9 cellular contexts compared by ENCODE assay signal in genomic region chr4:184506527-184507121, GRCh38. TPM values are rescaled to one million over a fixed set of nuclear protein-coding genes. Genes with fewer than 3 reads are reported as not detected.
DNase-seq lines count a peak whose midpoint lies in the region; ATAC-seq and TF ChIP-seq lines count a peak whose summit lies in the region.
"Had no signal": no experiment of that assay in that cellular context is flagged by ENCODE, and none has a peak within 500 bp of the region (broad histone marks: within the 10 kb centered on the region; RNA-seq: fewer than 3 reads in every experiment).

No MANE protein-coding gene starts in this region.

- TF ChIP-seq CTCF in transverse colon (IDR thresholded peaks at IDR 0.05): peak in 2 of 5 experiments; percentile 18 to 21
- TF ChIP-seq CTCF in Calu3 (IDR thresholded peaks at IDR 0.05; ENCODE audit: unreplicated experiment): no peak

- H3K27me3 Mint-ChIP-seq in T-helper 17 cell (no peaks in the 10 kb centered on the region), Calu3 (ENCODE audit: unreplicated experiment) (no peaks in the 10 kb centered on the region)

- no peak for TF ChIP-seq EP300 in transverse colon (IDR thresholded peaks at IDR 0.05; ENCODE audit: low read depth)

- H3K9me3 Mint-ChIP-seq in Calu3 (ENCODE audit: low read depth, unreplicated experiment): no peaks in the 10 kb centered on the region

- intact Hi-C loops in head of caudate nucleus (cut with DNase I): no loop called here
- intact Hi-C loops in transverse colon (cut with DNase I; ENCODE audit: low total_unique reads): no loop called here
- intact Hi-C loops in Calu3 (cut with micrococcal nuclease; ENCODE audit: unreplicated experiment): no loop called here

- in situ Hi-C loops in transverse colon (cut with MboI; ENCODE audit: low pct_ligation_motif_present in 1 of 4, low pct_unique_long_range_greater_than_20kb in 1 of 4, low sequenced_read_pairs in 3 of 4): no loop called here

- H3K27ac Mint-ChIP-seq in T-helper 17 cell: no peak overlapping the region
- no peak overlapping the region for H3K27ac Mint-ChIP-seq in Calu3 (ENCODE audit: unreplicated experiment)

- H3K4me3 ChIP-seq in transverse colon: no peak overlapping the region

- H3K4me1 Mint-ChIP-seq in T-helper 17 cell: peaks cover 18% of the 10 kb centered on the region
- H3K4me1 Mint-ChIP-seq in Calu3 (ENCODE audit: low read depth, unreplicated experiment): no peaks in the 10 kb centered on the region

- H3K9me3 ChIP-seq in T-helper 17 cell (ENCODE audit: control insufficient read depth, low read length, poor library complexity, severe bottlenecking): no peaks in the 10 kb centered on the region
- H3K9me3 ChIP-seq in transverse colon: no peaks in the 10 kb centered on the region

- H3K4me1 ChIP-seq in transverse colon: peaks cover 0 to 3% (median 0%) of the 10 kb centered on the region in 4 donors

- peak; percentile 24 for DNase-seq in ELR (ENCODE audit: low read depth)
- no peak for DNase-seq in T-helper 17 cell
- DNase-seq in head of caudate nucleus: peak in 38 of 42 donors; percentile 15 to 79 (median 48)
- peak; percentile 38 for DNase-seq in transverse colon
- no peak for DNase-seq in Calu3
- no peak for DNase-seq in NCI-H524 treated with DMSO at 0.1 percent for 48 hours (lab: John Stamatoyannopoulos, UW)

- ATAC-seq in GM19397 (IDR thresholded peaks at IDR 0.05; ENCODE audit: unreplicated experiment) (peak; percentile 98), HG03175 (IDR thresholded peaks at IDR 0.05; ENCODE audit: unreplicated experiment) (peak; percentile 99), T-helper 17 cell (peak; percentile 79)

- TF ChIP-seq POLR2A in transverse colon (IDR thresholded peaks at IDR 0.05): no peak

- no peak overlapping the region for H3K4me3 Mint-ChIP-seq in T-helper 17 cell
- H3K4me3 Mint-ChIP-seq in Calu3 (ENCODE audit: low read depth, unreplicated experiment): no peak overlapping the region

- CTCF ChIA-PET in Calu3 (lab: Charles Lee): interaction anchor here (0.7 to 1.1 kb wide), 3 partner anchors 92 to 243 kb away, joined by 3 read pairs; no protein-coding TSS in a partner anchor

- no peaks in the 10 kb centered on the region for H3K27me3 ChIP-seq in transverse colon

- H3K36me3 Mint-ChIP-seq in T-helper 17 cell (ENCODE audit: low read depth) (no peaks in the 10 kb centered on the region), Calu3 (ENCODE audit: insufficient read depth, unreplicated experiment) (no peaks in the 10 kb centered on the region)

- peak overlapping the region in 1 of 4 donors; percentile 25 for H3K27ac ChIP-seq in transverse colon
- H3K27ac ChIP-seq: epithelial cell of prostate had no signal

- 65 to 67% methylated on average over 3 to 7 of the region's 7 CpGs for WGBS in transverse colon (ENCODE audit: low coverage in 1 of 2), 2 donors

- no peaks in the 10 kb centered on the region for H3K36me3 ChIP-seq in transverse colon

- no TSS peak for BruUV-seq in Calu3 (replicated peaks; lab: Mats Ljungman, UMichigan)

RNA-seq across cellular contexts. Expression of gene IRF2, which starts 32.3 kb away (rescaled TPM):
- total RNA-seq in T-helper 17 cell: 10 to 100 TPM; 33.5 to 37.2 TPM
- total RNA-seq in transverse colon: 10 to 100 TPM; 15.3 to 85.3 (median 42.5) TPM
- total RNA-seq in Calu3 (2022): 27.3 and 28.2 TPM in 2 replicates

Comparison
In these comparisons a context has a peak if more than half of its experiments do, and no peak if none do; other contexts are left out.
1. DNase-seq: peak in ELR (single experiment), head of caudate nucleus (38 of 42) and transverse colon (single experiment); none in T-helper 17 cell (0 of 3), Calu3 (single experiment) and NCI-H524 treated with DMSO at 0.1 percent for 48 hours (single experiment).
2. Peak in every context shown above with its lines, with median percentiles within 50 percentile points of each other: ATAC-seq.